ENCODE assay signal across 8 cellular contexts in genomic region chr1:44819594-44820327, GRCh38. TPM values are rescaled to one million over a fixed set of nuclear protein-coding genes. Genes with fewer than 3 reads are reported as not detected.
DNase-seq lines count a peak whose midpoint lies in the region; ATAC-seq, FAIRE-seq and TF ChIP-seq lines count a peak whose summit lies in the region.

No MANE protein-coding gene starts in this region.

- H3K27ac ChIP-seq in K562 (ENCODE audit: extremely low read depth, low read depth, low read length) = peak overlapping the region; percentile 100
- peak overlapping the region; percentile 86 to 91 (median 89) for H3K27ac ChIP-seq in gastrocnemius medialis

- H3K4me3 ChIP-seq in K562 = peak overlapping the region; percentile 36
- H3K4me3 ChIP-seq in gastrocnemius medialis = peak overlapping the region; percentile 46 to 70 (median 64)

- peak; percentile 100 for TF ChIP-seq POLR2A in K562 (conservative IDR thresholded peaks at IDR 0.05)
- peak; percentile 92 to 94 for TF ChIP-seq POLR2A in gastrocnemius medialis (IDR thresholded peaks at IDR 0.05)

- H2AFZ ChIP-seq in K562 (ENCODE audit: low read depth, low read length) = peak overlapping the region; percentile 98

- peak overlapping the region; percentile 98 for H3K4me2 ChIP-seq in K562 (ENCODE audit: insufficient read depth, low read length)

- CTCF ChIA-PET in K562 (lab: Yijun Ruan, JAX; ENCODE audit: low intra/inter-chr PET ratio) = interaction anchor here (1.2 kb wide), 1 partner anchor 89 kb away, joined by 4 read pairs; the partner anchor contains the start of gene RNU5D-1

- TF ChIP-seq RAD21 in K562 (CRISPR knock-in tag; conservative IDR thresholded peaks at IDR 0.05 in 1 of 2, IDR thresholded peaks at IDR 0.05 in 1 of 2) = peak; percentile 41 to 53; a peak in 3 of 4 replicates

- FAIRE-seq in K562 (lab: Jason Lieb, UNC) = peak; percentile 99

- peak; percentile 73 for TF ChIP-seq EP300 in K562 (IDR thresholded peaks at IDR 0.05; ENCODE audit: low read length)

- peak; percentile 72 for ATAC-seq in GM21723 (IDR thresholded peaks at IDR 0.05; ENCODE audit: unreplicated experiment)
- peak; percentile 96 for ATAC-seq in K562
- ATAC-seq in gastrocnemius medialis = peak; percentile 83 to 89

- no peaks in the 10 kb centered on the region; the same call in 1 of the 2 replicates for H3K9me3 ChIP-seq in K562 (replicated peaks; ENCODE audit: control insufficient read depth, insufficient read depth, low read depth, low read length)
- H3K9me3 ChIP-seq in gastrocnemius medialis = no peaks in the 10 kb centered on the region

- peaks cover 13 to 28% of the 10 kb centered on the region in 2 experiments for H3K4me1 ChIP-seq in K562 (replicated peaks in 1 of 2; ENCODE audit: control insufficient read depth in 2 of 2, insufficient read depth in 2 of 2, low read length in 2 of 2)
- peaks cover 6 to 13% of the 10 kb centered on the region in 2 donors for H3K4me1 ChIP-seq in gastrocnemius medialis

- BruUV-seq in K562 (replicated peaks; lab: Mats Ljungman, UMichigan) = TSS peak; percentile 96

- intact Hi-C loops in K562 (cut with micrococcal nuclease) = loop anchor here (1.0 to 5.0 kb wide), 5 partner anchors 12 to 98 kb away; partner anchors contain the start of genes DYNLT4, PLK3 and RPS8
- intact Hi-C loops in gastrocnemius medialis (cut with DNase I; ENCODE audit: low total_unique reads) = loop anchor here (1.0 to 5.0 kb wide), 3 partner anchors 19 to 88 kb away; partner anchors contain the start of genes BEST4, PLK3 and RNU5D-1

- under 1% methylated on average over 34 of the region's 34 CpGs for WGBS in K562 (ENCODE audit: insufficient coverage, low coverage, missing lambda C conversion rate)

- peak overlapping the region; percentile 90 to 98 for H3K9ac ChIP-seq in K562 (ENCODE audit: insufficient read depth in 1 of 2, low read depth in 2 of 2, low read length in 2 of 2)

- H3K36me3 ChIP-seq in K562 (ENCODE audit: control insufficient read depth, insufficient read depth, low read length) = no peaks in the 10 kb centered on the region
- H3K36me3 ChIP-seq in gastrocnemius medialis = no peaks in the 10 kb centered on the region

- TF ChIP-seq CTCF in K562 (IDR thresholded peaks at IDR 0.05 in 2 of 3, conservative IDR thresholded peaks at IDR 0.05 in 1 of 3; ENCODE audit: insufficient read depth in 2 of 3, low read depth in 1 of 3, low read length in 3 of 3) (peak; percentile 26 to 49 (median 49); a peak in 4 of 6 replicates), gastrocnemius medialis (IDR thresholded peaks at IDR 0.05 in 4 of 5, conservative IDR thresholded peaks at IDR 0.05 in 1 of 5) (no peak)

- H3K9me1 ChIP-seq in K562 (ENCODE audit: control insufficient read depth, insufficient read depth, low read length) = no peaks in the 10 kb centered on the region

- DNase-seq in Daoy (ENCODE audit: low read depth) (peak; percentile 97), KG1 (lab: John Stamatoyannopoulos, UW) (peak; percentile 71), T1000 (lab: John Stamatoyannopoulos, UW) (peak; percentile 91), K562 (ENCODE audit: extremely low read depth in 1 of 4, low spot score in 3 of 4) (peak; percentile 90 to 97 (median 93)), iPS DF 4.7 (ENCODE audit: extremely low read depth, low spot score) (peak; percentile 81), gastrocnemius medialis (peak; percentile 66 to 85), NCI-H1092 (lab: John Stamatoyannopoulos, UW) (no peak)

- no peaks in the 10 kb centered on the region for H4K20me1 ChIP-seq in K562 (replicated peaks; ENCODE audit: control insufficient read depth, insufficient read depth, low read length)

- POLR2A ChIA-PET in K562 (lab: Yijun Ruan, JAX) = interaction anchor here (0.6 to 9.2 kb wide), 114 partner anchors 12 to 1791 kb away, joined by 3 to 594 read pairs (median 5); partner anchors contain the start of genes AKR1A1, BEST4, BTBD19 and CCDC163

- H3K27me3 ChIP-seq in K562 (ENCODE audit: control insufficient read depth in 2 of 2, insufficient read depth in 2 of 2, low read length in 2 of 2) (no peaks in the 10 kb centered on the region), gastrocnemius medialis (no peaks in the 10 kb centered on the region)

- no peaks in the 10 kb centered on the region for H3K79me2 ChIP-seq in K562 (ENCODE audit: control insufficient read depth, insufficient read depth, low read length)

- in situ Hi-C loops in K562 (cut with MboI) (loop anchor here (5.0 kb wide), 1 partner anchor 87 kb away; the partner anchor contains the start of gene RNU5D-1), gastrocnemius medialis (cut with MboI; ENCODE audit: low sequenced_read_pairs in 4 of 4) (no loop called here)

RNA-seq across cellular contexts. Expression of gene BTBD19, which starts 11.4 kb away (rescaled TPM):
- 0.03 and 0.29 TPM in 2 replicates for total RNA-seq in Daoy (2014; rRNA removed; shearing (Covaris generic))
- 7.6 and 19.8 TPM in 2 replicates for total RNA-seq in K562 (2011; cell fraction: chromatin; rRNA removed; ENCODE audit: low replicate concordance)
- total RNA-seq in K562 (2011; cell fraction: nucleolus; rRNA removed) = 8.9 and 14.7 TPM in 2 replicates
- total RNA-seq in K562 (2011; cell fraction: nucleoplasm; rRNA removed) = 8.6 and 18.8 TPM in 2 replicates
- total RNA-seq in K562 (2014; rRNA removed) (0.73 and 1.5 TPM in 2 replicates), K562 (2014; rRNA removed; fragmentation: Illumina TruSeq; extraction: Trizol) (0.32 and 0.76 TPM in 2 replicates), K562 (2015; rRNA removed; fragmentation: Illumina TruSeq; extraction: Trizol) (0.41 and 0.72 TPM in 2 replicates), K562 (2021) (1.7 and 2.0 TPM in 2 replicates), gastrocnemius medialis (1 to 10 TPM in 1 of 4 donors, under 1 TPM in 2, not detected in 1; 0.71 to 1.4 (median 0.91) TPM)
- polyA plus RNA-seq in K562 (2011; rRNA removed) (1.4 and 1.5 TPM in 2 replicates), K562 (2014; fragmentation: Illumina TruSeq; extraction: Trizol) (0.95 and 1.4 TPM in 2 replicates), K562 (2014; fragmentation: Nextera tagmentation; extraction: Ambion mirVana) (under 1 TPM; 0.22 to 0.38 TPM), K562 (2014; rRNA removed) (1.8 and 1.9 TPM in 2 replicates)
- polyA plus RNA-seq in K562 (2011; cell fraction: cytosol; rRNA removed) = 0.86 and 1.3 TPM in 2 replicates
- polyA plus RNA-seq in K562 (2011; cell fraction: nucleus; rRNA removed) = 5.9 and 14.9 TPM in 2 replicates
- 1.6 and 2.0 TPM in 2 replicates for polyA plus RNA-seq in K562 (2012)
- polyA minus RNA-seq in K562 (2011; rRNA and poly(A)+ RNA removed) = 0.75 and 1.1 TPM in 2 replicates
- polyA minus RNA-seq in K562 (2011; cell fraction: cytosol; rRNA and poly(A)+ RNA removed) = 1.8 TPM in 1 of 2 replicates, not detected in the other
- 4.9 and 5.0 TPM in 2 replicates for polyA minus RNA-seq in K562 (2011; cell fraction: nucleus; rRNA and poly(A)+ RNA removed)

RNA-seq across cellular contexts. Expression of gene DYNLT4, which starts 12.6 kb away (rescaled TPM):
- total RNA-seq in Daoy (2014; rRNA removed; shearing (Covaris generic)) = not detected in 2 replicates
- not detected in 2 replicates for total RNA-seq in K562 (2011; cell fraction: chromatin; rRNA removed; ENCODE audit: low replicate concordance)
- total RNA-seq in K562 (2011; cell fraction: nucleolus; rRNA removed) = 0.83 and 2.2 TPM in 2 replicates
- 0.59 TPM in 1 of 2 replicates, not detected in the other for total RNA-seq in K562 (2011; cell fraction: nucleoplasm; rRNA removed)
- total RNA-seq in K562 (2014; rRNA removed) (0.73 TPM in 1 of 2 replicates, not detected in the other), K562 (2014; rRNA removed; fragmentation: Illumina TruSeq; extraction: Trizol) (not detected in 2 replicates), K562 (2015; rRNA removed; fragmentation: Illumina TruSeq; extraction: Trizol) (not detected in 2 replicates), K562 (2021) (0.29 TPM in 1 of 2 replicates, not detected in the other), gastrocnemius medialis (not detected)
- polyA plus RNA-seq in K562 (2011; rRNA removed) (0.11 TPM in 1 of 2 replicates, not detected in the other), K562 (2014; fragmentation: Illumina TruSeq; extraction: Trizol) (not detected in 2 replicates), K562 (2014; fragmentation: Nextera tagmentation; extraction: Ambion mirVana) (not detected), K562 (2014; rRNA removed) (not detected in 2 replicates)
- 0.13 TPM in 1 of 2 replicates, not detected in the other for polyA plus RNA-seq in K562 (2011; cell fraction: cytosol; rRNA removed)
- polyA plus RNA-seq in K562 (2011; cell fraction: nucleus; rRNA removed) = 0.38 and 0.57 TPM in 2 replicates
- 0.10 and 0.18 TPM in 2 replicates for polyA plus RNA-seq in K562 (2012)
- not detected in 2 replicates for polyA minus RNA-seq in K562 (2011; rRNA and poly(A)+ RNA removed)
- polyA minus RNA-seq in K562 (2011; cell fraction: cytosol; rRNA and poly(A)+ RNA removed) = not detected in 2 replicates
- polyA minus RNA-seq in K562 (2011; cell fraction: nucleus; rRNA and poly(A)+ RNA removed) = 0.44 and 0.54 TPM in 2 replicates

RNA-seq across cellular contexts. Expression of gene PLK3, which starts 19.6 kb away (rescaled TPM):
- total RNA-seq in Daoy (2014; rRNA removed; shearing (Covaris generic)) = 6.6 and 8.5 TPM in 2 replicates
- total RNA-seq in K562 (2011; cell fraction: chromatin; rRNA removed; ENCODE audit: low replicate concordance) = 66.7 and 212 TPM in 2 replicates
- 133 and 170 TPM in 2 replicates for total RNA-seq in K562 (2011; cell fraction: nucleolus; rRNA removed)
- total RNA-seq in K562 (2011; cell fraction: nucleoplasm; rRNA removed) = 70.2 and 84.7 TPM in 2 replicates
- 15.3 and 17.4 TPM in 2 replicates for total RNA-seq in K562 (2014; rRNA removed)
- 5.2 and 6.6 TPM in 2 replicates for total RNA-seq in K562 (2014; rRNA removed; fragmentation: Illumina TruSeq; extraction: Trizol)
- total RNA-seq in K562 (2015; rRNA removed; fragmentation: Illumina TruSeq; extraction: Trizol) = 5.8 and 7.7 TPM in 2 replicates
- total RNA-seq in K562 (2021) = 17.9 and 19.3 TPM in 2 replicates
- polyA plus RNA-seq in K562 (2011; rRNA removed) = 11.0 and 15.5 TPM in 2 replicates
- polyA plus RNA-seq in K562 (2011; cell fraction: cytosol; rRNA removed) = 14.0 and 19.5 TPM in 2 replicates
- polyA plus RNA-seq in K562 (2011; cell fraction: nucleus; rRNA removed) = 73.9 and 132 TPM in 2 replicates
- 10.1 and 18.5 TPM in 2 replicates for polyA plus RNA-seq in K562 (2012)
- polyA plus RNA-seq in K562 (2014; fragmentation: Illumina TruSeq; extraction: Trizol) = 12.2 and 14.0 TPM in 2 replicates
- polyA plus RNA-seq in K562 (2014; fragmentation: Nextera tagmentation; extraction: Ambion mirVana) = 1 to 10 TPM in 1 of 2 experiments, under 1 TPM in 1; 0.52 to 1.9 TPM
- 22.7 and 24.2 TPM in 2 replicates for polyA plus RNA-seq in K562 (2014; rRNA removed)
- polyA minus RNA-seq in K562 (2011; rRNA and poly(A)+ RNA removed) = 5.5 and 7.4 TPM in 2 replicates
- polyA minus RNA-seq in K562 (2011; cell fraction: cytosol; rRNA and poly(A)+ RNA removed) = 7.5 and 8.9 TPM in 2 replicates
- 34.8 and 42.1 TPM in 2 replicates for polyA minus RNA-seq in K562 (2011; cell fraction: nucleus; rRNA and poly(A)+ RNA removed)
- 1 to 10 TPM; 1.6 to 4.3 (median 3.6) TPM for total RNA-seq in gastrocnemius medialis

RNA-seq across cellular contexts. Expression of gene PTCH2, which starts 23.3 kb away (rescaled TPM):
- 0.11 TPM in 1 of 2 replicates, not detected in the other for total RNA-seq in Daoy (2014; rRNA removed; shearing (Covaris generic))
- 1.5 and 3.4 TPM in 2 replicates for total RNA-seq in K562 (2011; cell fraction: chromatin; rRNA removed; ENCODE audit: low replicate concordance)
- total RNA-seq in K562 (2011; cell fraction: nucleolus; rRNA removed) = 1.3 and 1.8 TPM in 2 replicates
- total RNA-seq in K562 (2011; cell fraction: nucleoplasm; rRNA removed) = 1.6 and 2.1 TPM in 2 replicates
- total RNA-seq in K562 (2014; rRNA removed) (0.16 TPM in 1 of 2 replicates, not detected in the other), K562 (2014; rRNA removed; fragmentation: Illumina TruSeq; extraction: Trizol) (16.8 and 20.5 TPM in 2 replicates), K562 (2015; rRNA removed; fragmentation: Illumina TruSeq; extraction: Trizol) (21.5 and 27.3 TPM in 2 replicates), K562 (2021) (3.0 TPM in 2 replicates), gastrocnemius medialis (under 1 TPM; 0.10 to 0.56 (median 0.20) TPM)
- polyA plus RNA-seq in K562 (2011; rRNA removed) (0.25 and 0.51 TPM in 2 replicates), K562 (2014; fragmentation: Illumina TruSeq; extraction: Trizol) (0.33 and 0.35 TPM in 2 replicates), K562 (2014; fragmentation: Nextera tagmentation; extraction: Ambion mirVana) (under 1 TPM; 0.15 to 0.25 TPM), K562 (2014; rRNA removed) (0.39 and 0.64 TPM in 2 replicates)
- polyA plus RNA-seq in K562 (2011; cell fraction: cytosol; rRNA removed) = 0.37 and 0.43 TPM in 2 replicates
- 2.4 and 3.4 TPM in 2 replicates for polyA plus RNA-seq in K562 (2011; cell fraction: nucleus; rRNA removed)
- 0.40 and 0.87 TPM in 2 replicates for polyA plus RNA-seq in K562 (2012)
- 0.14 and 0.21 TPM in 2 replicates for polyA minus RNA-seq in K562 (2011; rRNA and poly(A)+ RNA removed)
- polyA minus RNA-seq in K562 (2011; cell fraction: cytosol; rRNA and poly(A)+ RNA removed) = 1.6 and 6.8 TPM in 2 replicates
- polyA minus RNA-seq in K562 (2011; cell fraction: nucleus; rRNA and poly(A)+ RNA removed) = 0.54 and 1.4 TPM in 2 replicates

RNA-seq across cellular contexts. Expression of gene BEST4, which starts 31.8 kb away (rescaled TPM):
- not detected in 2 replicates for total RNA-seq in Daoy (2014; rRNA removed; shearing (Covaris generic))
- total RNA-seq in K562 (2011; cell fraction: chromatin; rRNA removed; ENCODE audit: low replicate concordance) = 0.23 TPM in 1 of 2 replicates, not detected in the other
- not detected in 2 replicates for total RNA-seq in K562 (2011; cell fraction: nucleolus; rRNA removed)
- total RNA-seq in K562 (2011; cell fraction: nucleoplasm; rRNA removed) = 0.38 TPM in 1 of 2 replicates, not detected in the other
- total RNA-seq in K562 (2014; rRNA removed) (not detected in 2 replicates), K562 (2014; rRNA removed; fragmentation: Illumina TruSeq; extraction: Trizol) (not detected in 2 replicates), K562 (2015; rRNA removed; fragmentation: Illumina TruSeq; extraction: Trizol) (not detected in 2 replicates), K562 (2021) (not detected in 2 replicates), gastrocnemius medialis (under 1 TPM in 1 of 4 donors, not detected in 3; 0.32 TPM)
- polyA plus RNA-seq in K562 (2011; rRNA removed) (0.05 and 0.07 TPM in 2 replicates), K562 (2014; fragmentation: Illumina TruSeq; extraction: Trizol) (not detected in 2 replicates), K562 (2014; fragmentation: Nextera tagmentation; extraction: Ambion mirVana) (not detected), K562 (2014; rRNA removed) (0.11 TPM in 1 of 2 replicates, not detected in the other)
- 0.07 and 0.13 TPM in 2 replicates for polyA plus RNA-seq in K562 (2011; cell fraction: cytosol; rRNA removed)
- 0.24 and 0.60 TPM in 2 replicates for polyA plus RNA-seq in K562 (2011; cell fraction: nucleus; rRNA removed)
- polyA plus RNA-seq in K562 (2012) = 0.04 and 0.06 TPM in 2 replicates
- polyA minus RNA-seq in K562 (2011; rRNA and poly(A)+ RNA removed) = not detected in 2 replicates
- not detected in 2 replicates for polyA minus RNA-seq in K562 (2011; cell fraction: cytosol; rRNA and poly(A)+ RNA removed)
- not detected in 2 replicates for polyA minus RNA-seq in K562 (2011; cell fraction: nucleus; rRNA and poly(A)+ RNA removed)

Comparison
In these comparisons a context has a peak if more than half of its experiments do, and no peak if none do; other contexts are left out.
1. CTCF ChIP-seq: peak in K562 (3 of 3); none in gastrocnemius medialis (0 of 5).
2. Peak in every context shown above with its lines, with median percentiles within 50 percentile points of each other: ATAC-seq.